Comparison of ENCODE assay signal across 22 cellular contexts in the genomic region with DNA sequence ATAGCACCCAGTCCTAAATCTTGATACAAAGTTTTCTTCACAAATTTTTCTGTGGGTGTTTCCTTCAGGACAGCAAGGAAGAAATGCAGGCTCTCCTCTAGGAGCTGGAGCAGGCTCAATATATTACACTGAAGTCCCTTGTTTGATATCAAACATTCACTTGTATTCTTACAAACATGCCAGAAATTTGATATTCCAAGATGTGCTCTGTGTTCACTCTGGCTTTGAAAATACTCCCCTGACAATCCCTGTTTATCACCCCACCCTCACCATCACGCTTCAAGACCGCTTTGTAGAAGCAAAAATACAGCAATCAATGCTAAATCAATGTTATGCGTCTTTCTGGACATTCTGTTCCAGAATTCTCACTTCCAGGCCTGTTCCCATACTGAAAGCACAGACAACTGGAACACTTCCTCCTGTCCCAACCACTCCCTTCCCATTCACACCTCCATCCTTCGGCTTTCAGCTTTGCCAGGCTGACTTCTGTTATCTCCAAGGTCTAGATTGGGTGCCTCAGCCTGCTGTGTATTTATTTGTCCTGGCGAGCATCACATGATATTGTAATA.
"Had no signal": no experiment of that assay in that cellular context is flagged by ENCODE, and none has a peak within 500 bp of the region (broad histone marks: within the 10 kb centered on the region; RNA-seq: fewer than 3 reads in every experiment).

No MANE protein-coding gene starts in this region.

- H3K36me3 Mint-ChIP-seq: activated naive CD8-positive, alpha-beta T cell treated with anti-CD3 and anti-CD28 coated beads for 36 hours; naive thymus-derived CD8-positive, alpha-beta T cell; neural progenitor cell; stimulated activated memory B cell treated with anti-CD40 and anti-IgM and Interleukin-4, amounts not matched to agents 10 μg/mL and 1 μg/mL and 100 μg/mL, for 72 hours had no signal

- ATAC-seq: foreskin keratinocyte; naive thymus-derived CD8-positive, alpha-beta T cell; stimulated activated memory B cell treated with anti-CD40 and anti-IgM and Interleukin-4, amounts not matched to agents 10 μg/mL and 1 μg/mL and 100 μg/mL, for 72 hours; stimulated activated naive CD8-positive, alpha-beta T cell treated with anti-CD3 and anti-CD28 coated beads, Interleukin-15, amount 100 ng/mL, for 72 hours; upper lobe of right lung had no signal

- H3K27ac Mint-ChIP-seq: activated naive CD8-positive, alpha-beta T cell treated with anti-CD3 and anti-CD28 coated beads for 36 hours; naive thymus-derived CD8-positive, alpha-beta T cell; neural progenitor cell; stimulated activated memory B cell treated with anti-CD40 and anti-IgM and Interleukin-4, amounts not matched to agents 10 μg/mL and 1 μg/mL and 100 μg/mL, for 72 hours; stimulated activated naive CD8-positive, alpha-beta T cell treated with anti-CD3 and anti-CD28 coated beads, Interleukin-15, amount 100 ng/mL, for 72 hours had no signal

- H3K27me3 ChIP-seq: foreskin keratinocyte, neural progenitor cell, tibial artery, upper lobe of right lung had no signal

- H3K27ac ChIP-seq: foreskin keratinocyte, neural progenitor cell, tibial artery, upper lobe of right lung had no signal

- H3K36me3 ChIP-seq: neural progenitor cell, tibial artery, upper lobe of right lung had no signal

- H3K4me1 ChIP-seq: foreskin keratinocyte, upper lobe of right lung had no signal

- H3K9me3 ChIP-seq: tibial artery, upper lobe of right lung had no signal

- DNase-seq: activated effector memory CD4-positive, alpha-beta T cell treated with Interleukin-2 at 50 U/mL for 16 hours; activated naive CD4-positive, alpha-beta T cell treated with Interleukin-2 at 50 U/mL for 16 hours; activated naive CD8-positive, alpha-beta T cell treated with anti-CD3 and anti-CD28 coated beads for 36 hours; activated T-cell treated with anti-CD3 and anti-CD28 coated beads for 4 hours; amniotic stem cell; central memory CD4-positive, alpha-beta T cell; foreskin keratinocyte; islet precursor cell; mammary epithelial cell; naive thymus-derived CD8-positive, alpha-beta T cell; occipital lobe; stimulated activated CD4-positive, alpha-beta T cell treated with anti-CD3 and anti-CD28 coated beads, Interleukin-1b, Interleukin-23, amount 100 ng/mL, for 48 hours; stimulated activated CD4-positive, alpha-beta T cell treated with anti-CD3 and anti-CD28 coated beads, Interleukin-4, amount 100 ng/mL, for 4 hours; stimulated activated CD8-positive, alpha-beta memory T cell treated with anti-CD3 and anti-CD28 coated beads, Interleukin-4, amount 100 ng/mL, for 48 hours; stimulated activated naive CD8-positive, alpha-beta T cell treated with anti-CD3 and anti-CD28 coated beads, Interleukin-15, amount 100 ng/mL, for 72 hours; substantia nigra; T-helper 2 cell; tibial artery; upper lobe of right lung had no signal

- H3K4me3 Mint-ChIP-seq: activated naive CD8-positive, alpha-beta T cell treated with anti-CD3 and anti-CD28 coated beads for 36 hours; naive thymus-derived CD8-positive, alpha-beta T cell; neural progenitor cell; stimulated activated memory B cell treated with anti-CD40 and anti-IgM and Interleukin-4, amounts not matched to agents 10 μg/mL and 1 μg/mL and 100 μg/mL, for 72 hours; stimulated activated naive CD8-positive, alpha-beta T cell treated with anti-CD3 and anti-CD28 coated beads, Interleukin-15, amount 100 ng/mL, for 72 hours had no signal

- H3K4me1 Mint-ChIP-seq: activated naive CD8-positive, alpha-beta T cell treated with anti-CD3 and anti-CD28 coated beads for 36 hours; naive thymus-derived CD8-positive, alpha-beta T cell; neural progenitor cell; stimulated activated memory B cell treated with anti-CD40 and anti-IgM and Interleukin-4, amounts not matched to agents 10 μg/mL and 1 μg/mL and 100 μg/mL, for 72 hours; stimulated activated naive CD8-positive, alpha-beta T cell treated with anti-CD3 and anti-CD28 coated beads, Interleukin-15, amount 100 ng/mL, for 72 hours had no signal

- H3K27me3 Mint-ChIP-seq: activated naive CD8-positive, alpha-beta T cell treated with anti-CD3 and anti-CD28 coated beads for 36 hours had no signal

- H3K4me3 ChIP-seq: neural progenitor cell, smooth muscle cell, tibial artery, upper lobe of right lung had no signal
